In the genomic region with DNA sequence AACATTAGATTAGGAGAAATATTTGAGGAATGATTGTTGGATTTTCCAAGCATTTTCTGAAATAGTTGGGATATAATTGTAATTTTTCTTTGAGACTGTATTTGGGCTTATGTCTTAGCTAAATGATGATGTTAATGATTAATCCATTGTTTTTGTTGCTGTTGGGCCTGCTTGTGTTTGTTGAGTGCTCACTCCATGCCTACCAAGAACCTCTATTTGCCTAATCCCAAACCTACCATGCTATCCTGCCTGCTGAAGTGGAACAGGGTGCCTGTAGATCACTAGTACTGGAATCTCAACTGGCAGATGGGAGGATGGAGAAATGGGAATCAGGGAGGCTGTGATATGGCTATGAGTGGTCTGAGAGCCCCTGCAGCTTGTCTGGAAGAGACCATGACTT, we compare ENCODE assay signal across 24 cellular contexts.
"Had no signal": no experiment of that assay in that cellular context is flagged by ENCODE, and none has a peak within 500 bp of the region (broad histone marks: within the 10 kb centered on the region; RNA-seq: fewer than 3 reads in every experiment).

No MANE protein-coding gene starts in this region.

- H3K4me1 Mint-ChIP-seq: immature natural killer cell; mesothelial cell of epicardium; naive B cell; natural killer cell; stimulated activated effector memory CD8-positive, alpha-beta T cell treated with anti-CD3 and anti-CD28 coated beads, Interleukin-12 subunit alpha, Interleukin-12 subunit beta, amount 100 ng/mL, for 72 hours; stimulated activated naive CD8-positive, alpha-beta T cell treated with anti-CD3 and anti-CD28 coated beads, Interleukin-15, amount 100 ng/mL, for 72 hours had no signal

- H3K9me3 Mint-ChIP-seq: mesothelial cell of epicardium; stimulated activated naive CD8-positive, alpha-beta T cell treated with anti-CD3 and anti-CD28 coated beads, Interleukin-15, amount 100 ng/mL, for 72 hours; type B pancreatic cell had no signal

- DNase-seq: heart left ventricle; hypothalamus; immature natural killer cell; left colon; left lung; lower lobe of right lung; mammary epithelial cell; mesendoderm; naive B cell; natural killer cell; nucleus accumbens; pancreas; posterior cingulate gyrus; sigmoid colon; small intestine; spleen; stimulated activated CD4-positive, alpha-beta T cell treated with anti-CD3 and anti-CD28 coated beads, Interleukin-4, amount 100 ng/mL, for 24 hours; stimulated activated naive CD4-positive, alpha-beta T cell; stimulated activated naive CD8-positive, alpha-beta T cell treated with anti-CD3 and anti-CD28 coated beads, Interleukin-15, amount 100 ng/mL, for 72 hours; substantia nigra; uterus had no signal

- H3K27ac Mint-ChIP-seq: immature natural killer cell; mesothelial cell of epicardium; naive B cell; natural killer cell; stimulated activated effector memory CD8-positive, alpha-beta T cell treated with anti-CD3 and anti-CD28 coated beads, Interleukin-12 subunit alpha, Interleukin-12 subunit beta, amount 100 ng/mL, for 72 hours; stimulated activated naive CD8-positive, alpha-beta T cell treated with anti-CD3 and anti-CD28 coated beads, Interleukin-15, amount 100 ng/mL, for 72 hours; type B pancreatic cell had no signal

- H3K4me3 Mint-ChIP-seq: immature natural killer cell; mesothelial cell of epicardium; naive B cell; natural killer cell; stimulated activated effector memory CD8-positive, alpha-beta T cell treated with anti-CD3 and anti-CD28 coated beads, Interleukin-12 subunit alpha, Interleukin-12 subunit beta, amount 100 ng/mL, for 72 hours; stimulated activated naive CD8-positive, alpha-beta T cell treated with anti-CD3 and anti-CD28 coated beads, Interleukin-15, amount 100 ng/mL, for 72 hours; type B pancreatic cell had no signal

- H3K27me3 Mint-ChIP-seq: naive B cell; stimulated activated naive CD8-positive, alpha-beta T cell treated with anti-CD3 and anti-CD28 coated beads, Interleukin-15, amount 100 ng/mL, for 72 hours; type B pancreatic cell had no signal

- H3K36me3 Mint-ChIP-seq: immature natural killer cell; mesothelial cell of epicardium; naive B cell; natural killer cell; stimulated activated effector memory CD8-positive, alpha-beta T cell treated with anti-CD3 and anti-CD28 coated beads, Interleukin-12 subunit alpha, Interleukin-12 subunit beta, amount 100 ng/mL, for 72 hours; type B pancreatic cell had no signal

- ATAC-seq: heart left ventricle; left colon; left lung; lower lobe of right lung; natural killer cell; pancreas; stimulated activated effector memory CD8-positive, alpha-beta T cell treated with anti-CD3 and anti-CD28 coated beads, Interleukin-12 subunit alpha, Interleukin-12 subunit beta, amount 100 ng/mL, for 72 hours; stimulated activated naive CD8-positive, alpha-beta T cell treated with anti-CD3 and anti-CD28 coated beads, Interleukin-15, amount 100 ng/mL, for 72 hours had no signal
